ENCODE assay signal across 9 cellular contexts in the genomic region with DNA sequence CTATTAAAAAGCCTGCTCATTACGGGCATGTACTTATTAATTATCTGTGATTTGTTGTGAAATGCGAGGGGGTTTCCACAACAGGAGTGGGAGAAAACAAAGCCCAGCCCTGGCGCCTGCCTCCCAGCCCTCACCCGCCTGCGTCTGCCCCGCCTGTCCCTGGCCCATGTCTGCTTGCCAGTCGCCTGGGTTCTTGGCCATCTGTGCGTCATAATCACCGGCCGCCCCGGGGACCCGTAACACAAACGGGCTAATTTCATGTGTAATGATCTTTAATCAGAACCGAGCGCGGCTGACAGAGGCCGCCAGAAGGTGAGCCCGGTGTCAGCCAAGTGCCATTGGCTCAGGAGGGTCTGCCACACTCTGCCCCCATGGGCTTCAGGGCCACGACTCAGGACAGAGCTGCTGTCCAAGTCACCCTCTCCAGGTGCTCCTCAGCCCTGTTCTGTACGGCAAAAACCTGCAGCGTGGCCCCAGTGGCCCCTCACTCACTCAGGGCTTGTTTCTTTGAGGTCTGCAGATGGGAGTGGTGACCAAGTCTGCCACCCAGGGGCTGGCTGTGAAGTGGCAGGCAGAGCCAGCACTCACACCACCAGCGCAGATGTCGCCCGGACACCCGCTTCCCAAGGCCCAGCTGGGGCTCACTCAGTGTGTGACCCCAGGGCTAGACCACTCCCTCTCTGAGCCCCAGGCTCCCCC. TPM values are rescaled to one million over a fixed set of nuclear protein-coding genes. Genes with fewer than 3 reads are reported as not detected.
DNase-seq lines count a peak whose midpoint lies in the region; ATAC-seq and TF ChIP-seq lines count a peak whose summit lies in the region.
"Had no signal": no experiment of that assay in that cellular context is flagged by ENCODE, and none has a peak within 500 bp of the region (broad histone marks: within the 10 kb centered on the region; RNA-seq: fewer than 3 reads in every experiment).

No MANE protein-coding gene starts in this region.

- no peaks in the 10 kb centered on the region for H3K27me3 ChIP-seq in osteoblast (ENCODE audit: insufficient read depth, low read length)
- H3K27me3 ChIP-seq: BLaER1 had no signal

- DNase-seq in NCI-H146 (lab: John Stamatoyannopoulos, UW) (peak; percentile 49), NCI-H146 treated with DMSO at 0.1 percent for 48 hours (lab: John Stamatoyannopoulos, UW; ENCODE audit: unreplicated experiment) (no peak), LNCaP clone FGC (ENCODE audit: low read depth) (no peak), cerebellum (ENCODE audit: low spot score) (peak; percentile 79), osteoblast (ENCODE audit: insufficient read length, low spot score, missing footprints) (no peak), germinal center (ENCODE audit: low spot score) (no peak)
- DNase-seq in activated CD4-positive, alpha-beta T cell treated with anti-CD3 and anti-CD28 coated beads, Interleukin-2, amount 50 U/mL, for 1 hour, result no peak

- H3K4me2 ChIP-seq in osteoblast (ENCODE audit: insufficient read depth, low read length), result no peak overlapping the region
- H3K4me2 ChIP-seq: BLaER1 had no signal

- H3K36me3 ChIP-seq in osteoblast (ENCODE audit: insufficient read depth, low read length), result no peaks in the 10 kb centered on the region
- H3K36me3 ChIP-seq: BLaER1 had no signal

- H3K4me3 ChIP-seq in LNCaP clone FGC (ENCODE audit: low read depth, low read length), result no peak overlapping the region
- no peak overlapping the region for H3K4me3 ChIP-seq in osteoblast (ENCODE audit: insufficient read depth, low read length)
- H3K4me3 ChIP-seq: BLaER1 had no signal

- TF ChIP-seq CTCF in LNCaP clone FGC (IDR thresholded peaks at IDR 0.05; ENCODE audit: control insufficient read depth, extremely low read depth, insufficient read depth), result peak; percentile 31
- peak; percentile 39 for TF ChIP-seq CTCF in osteoblast (IDR thresholded peaks at IDR 0.05; ENCODE audit: extremely low read depth, low read depth, low read length)

- H3K4me1 ChIP-seq in osteoblast (ENCODE audit: insufficient read depth, low read length), result no peaks in the 10 kb centered on the region

- no peaks in the 10 kb centered on the region for H3K9me3 ChIP-seq in osteoblast (ENCODE audit: low read depth, low read length)
- H3K9me3 ChIP-seq: BLaER1 had no signal

- no peaks in the 10 kb centered on the region for H3K79me2 ChIP-seq in osteoblast (ENCODE audit: insufficient read depth, low read length)

- H2AFZ ChIP-seq in osteoblast (ENCODE audit: low read length), result no peak overlapping the region

- H3K27ac ChIP-seq in osteoblast (ENCODE audit: low read depth, low read length), result no peak overlapping the region
- H3K27ac ChIP-seq: BLaER1 had no signal

- ATAC-seq in HG02763 (IDR thresholded peaks at IDR 0.05; ENCODE audit: unreplicated experiment), result no peak

- no peaks in the 10 kb centered on the region for H4K20me1 ChIP-seq in osteoblast (ENCODE audit: insufficient read depth, low read length)
- H4K20me1 ChIP-seq: BLaER1 had no signal

RNA-seq across cellular contexts. Expression of gene TMEM115, which starts 28.8 kb away (rescaled TPM):
- total RNA-seq in cerebellum (16.4 TPM), osteoblast (61.6 and 73.1 TPM in 2 replicates)

RNA-seq across cellular contexts. Expression of gene CYB561D2, which starts 37.5 kb away (rescaled TPM):
- total RNA-seq in cerebellum (10.1 TPM), osteoblast (22.1 and 25.0 TPM in 2 replicates)

RNA-seq across cellular contexts. Expression of gene NPRL2, which starts 37.6 kb away (rescaled TPM):
- total RNA-seq in cerebellum (22.4 TPM), osteoblast (21.7 and 22.1 TPM in 2 replicates)

RNA-seq across cellular contexts. Expression of gene ZMYND10, which starts 42.6 kb away (rescaled TPM):
- 5.4 TPM for total RNA-seq in cerebellum
- total RNA-seq in osteoblast, result 0.88 and 2.9 TPM in 2 replicates

RNA-seq across cellular contexts. Expression of gene RASSF1, which starts 47.5 kb away (rescaled TPM):
- total RNA-seq in cerebellum (11.3 TPM), osteoblast (17.4 and 18.1 TPM in 2 replicates)

Comparison
In these comparisons a context has a peak if more than half of its experiments do, and no peak if none do; other contexts are left out.
1. DNase-seq: peak in NCI-H146 (single experiment) and cerebellum (single experiment); none in NCI-H146 treated with DMSO at 0.1 percent for 48 hours (single experiment), LNCaP clone FGC (single experiment), osteoblast (single experiment), activated CD4-positive, alpha-beta T cell treated with anti-CD3 and anti-CD28 coated beads, Interleukin-2, amount 50 U/mL, for 1 hour (single experiment) and germinal center (single experiment).